In genomic region chr1:214072758-214073157, GRCh38 we compare ENCODE assay signal across 18 cellular contexts.
DNase-seq lines count a peak whose midpoint lies in the region; ATAC-seq and TF ChIP-seq lines count a peak whose summit lies in the region.
"Had no signal": no experiment of that assay in that cellular context is flagged by ENCODE, and none has a peak within 500 bp of the region (broad histone marks: within the 10 kb centered on the region; RNA-seq: fewer than 3 reads in every experiment).

No MANE protein-coding gene starts in this region.

- CTCF ChIA-PET in PC-9 (lab: Charles Lee), result no interaction called here

- H3K9me3 Mint-ChIP-seq in GM23338, result no peaks in the 10 kb centered on the region
- H3K9me3 Mint-ChIP-seq in activated T-helper 2 cell treated with anti-CD3 and anti-CD28 coated beads, Interferon-gamma antibody, Interleukin-2, Interleukin-4, amounts not matched to agents 10 μg/mL and 5 μg/mL and 100 μg/mL, durations not matched to agents 14 hours and 24 hours and 36 hours, result no peaks in the 10 kb centered on the region
- H3K9me3 Mint-ChIP-seq: IgD-negative memory B cell had no signal

- H3K9me2 ChIP-seq in GM23338 (ENCODE audit: insufficient read depth) (no peaks in the 10 kb centered on the region), PC-9 (ENCODE audit: insufficient read depth) (no peaks in the 10 kb centered on the region)

- H3K36me3 Mint-ChIP-seq in GM23338 (ENCODE audit: low read depth), result no peaks in the 10 kb centered on the region
- no peaks in the 10 kb centered on the region for H3K36me3 Mint-ChIP-seq in activated T-helper 2 cell treated with anti-CD3 and anti-CD28 coated beads, Interferon-gamma antibody, Interleukin-2, Interleukin-4, amounts not matched to agents 10 μg/mL and 5 μg/mL and 100 μg/mL, durations not matched to agents 14 hours and 24 hours and 36 hours (ENCODE audit: low read depth)
- H3K36me3 Mint-ChIP-seq: CD4-positive, CD25-positive, alpha-beta regulatory T cell had no signal

- H4K20me1 ChIP-seq in GM23338 (replicated peaks; ENCODE audit: insufficient read depth) (no peaks in the 10 kb centered on the region), PC-9 (ENCODE audit: insufficient read depth) (no peaks in the 10 kb centered on the region)

- H3K4me3 ChIP-seq in GM23338 (no peak overlapping the region), PC-9 (no peak overlapping the region), endocrine pancreas (ENCODE audit: control insufficient read depth, insufficient read depth, low read length) (peak overlapping the region; percentile 24)

- H3K9ac ChIP-seq in endocrine pancreas (ENCODE audit: control insufficient read depth, insufficient read depth, low read length), result no peak overlapping the region

- 0 out of 2 replicates have a peak, but pooled peaks cover 1% of the 10 kb centered on the region for H3K9me3 ChIP-seq in PC-9 (ENCODE audit: insufficient read depth, low read depth)
- no peaks in the 10 kb centered on the region for H3K9me3 ChIP-seq in endocrine pancreas (ENCODE audit: control insufficient read depth, low read length)
- H3K9me3 ChIP-seq: BE2C had no signal

- no peak overlapping the region for H3K27ac Mint-ChIP-seq in GM23338
- H3K27ac Mint-ChIP-seq in activated T-helper 2 cell treated with anti-CD3 and anti-CD28 coated beads, Interferon-gamma antibody, Interleukin-2, Interleukin-4, amounts not matched to agents 10 μg/mL and 5 μg/mL and 100 μg/mL, durations not matched to agents 14 hours and 24 hours and 36 hours, result no peak overlapping the region
- H3K27ac Mint-ChIP-seq: CD4-positive, CD25-positive, alpha-beta regulatory T cell; CD8-positive, alpha-beta memory T cell; IgD-negative memory B cell had no signal

- H3K79me2 ChIP-seq in GM23338 (replicated peaks; ENCODE audit: insufficient read depth), result no peaks in the 10 kb centered on the region
- no peaks in the 10 kb centered on the region for H3K79me2 ChIP-seq in PC-9 (ENCODE audit: low read depth)

- no TSS peak for BruUV-seq in PC-9 (replicated peaks; lab: Mats Ljungman, UMichigan)

- H3K36me3 ChIP-seq in GM23338 (ENCODE audit: insufficient read depth) (no peaks in the 10 kb centered on the region), PC-9 (ENCODE audit: low read depth) (no peaks in the 10 kb centered on the region), endocrine pancreas (ENCODE audit: control insufficient read depth, insufficient read depth, low read length) (no peaks in the 10 kb centered on the region)
- H3K36me3 ChIP-seq: BE2C had no signal

- H3K27me3 Mint-ChIP-seq in GM23338 (ENCODE audit: insufficient read depth, low read depth, poor library complexity), result no peaks in the 10 kb centered on the region
- no peaks in the 10 kb centered on the region for H3K27me3 Mint-ChIP-seq in activated T-helper 2 cell treated with anti-CD3 and anti-CD28 coated beads, Interferon-gamma antibody, Interleukin-2, Interleukin-4, amounts not matched to agents 10 μg/mL and 5 μg/mL and 100 μg/mL, durations not matched to agents 14 hours and 24 hours and 36 hours (ENCODE audit: low read depth)
- H3K27me3 Mint-ChIP-seq: CD4-positive, CD25-positive, alpha-beta regulatory T cell had no signal

- DNase-seq in GM23338 (ENCODE audit: low spot score) (no peak), PC-9 (no peak), GOT3 (lab: John Stamatoyannopoulos, UW) (no peak)
- no peak for DNase-seq in stimulated activated CD4-positive, alpha-beta T cell treated with anti-CD3 and anti-CD28 coated beads, Interleukin-2, amount 100 ng/mL, for 48 hours
- DNase-seq in activated T-helper 2 cell treated with anti-CD3 and anti-CD28 coated beads, Interferon-gamma antibody, Interleukin-2, Interleukin-4, amounts not matched to agents 10 μg/mL and 5 μg/mL and 100 μg/mL, durations not matched to agents 14 hours and 24 hours and 36 hours (ENCODE audit: low spot score), result no peak
- DNase-seq: ACHN; BE2C; C1 segment of cervical spinal cord; CD4-positive, CD25-positive, alpha-beta regulatory T cell; CD8-positive, alpha-beta memory T cell; COR-L47; DMS 273 treated with DMSO at 0.1 percent for 48 hours; GDM1; HCEC 1CT; KG1 had no signal

- H3K4me1 ChIP-seq in GM23338 (ENCODE audit: insufficient read depth) (peaks cover 4% of the 10 kb centered on the region; the same call in 1 of the 2 replicates), PC-9 (replicated peaks; ENCODE audit: insufficient read depth) (no peaks in the 10 kb centered on the region), endocrine pancreas (ENCODE audit: control insufficient read depth, insufficient read depth, low read length) (no peaks in the 10 kb centered on the region)

- H3K4me2 ChIP-seq in GM23338 (no peak overlapping the region), PC-9 (peak overlapping the region; percentile 11; the same call in 1 of the 2 replicates)

- no peaks in the 10 kb centered on the region for H3F3A ChIP-seq in GM23338 (replicated peaks; ENCODE audit: low read depth)
- no peaks in the 10 kb centered on the region for H3F3A ChIP-seq in PC-9 (ENCODE audit: insufficient read depth, low read depth)

- H3K4me3 Mint-ChIP-seq in GM23338, result no peak overlapping the region
- no peak overlapping the region for H3K4me3 Mint-ChIP-seq in activated T-helper 2 cell treated with anti-CD3 and anti-CD28 coated beads, Interferon-gamma antibody, Interleukin-2, Interleukin-4, amounts not matched to agents 10 μg/mL and 5 μg/mL and 100 μg/mL, durations not matched to agents 14 hours and 24 hours and 36 hours (ENCODE audit: low read depth)
- H3K4me3 Mint-ChIP-seq: CD4-positive, CD25-positive, alpha-beta regulatory T cell; CD8-positive, alpha-beta memory T cell; IgD-negative memory B cell had no signal

- ATAC-seq in GM23338, result no peak

- peaks cover 12% of the 10 kb centered on the region; the same call in 2 of the 3 replicates for H3K4me1 Mint-ChIP-seq in GM23338
- no peaks in the 10 kb centered on the region for H3K4me1 Mint-ChIP-seq in activated T-helper 2 cell treated with anti-CD3 and anti-CD28 coated beads, Interferon-gamma antibody, Interleukin-2, Interleukin-4, amounts not matched to agents 10 μg/mL and 5 μg/mL and 100 μg/mL, durations not matched to agents 14 hours and 24 hours and 36 hours (ENCODE audit: low read depth)
- H3K4me1 Mint-ChIP-seq: CD8-positive, alpha-beta memory T cell; IgD-negative memory B cell had no signal

- H2AFZ ChIP-seq in GM23338, result peak overlapping the region; percentile 64; the same call in 1 of the 2 replicates
- H2AFZ ChIP-seq in PC-9, result 0 out of 2 replicates have a peak overlapping the region, but pooled peaks have one; percentile 44

- intact Hi-C loops in PC-9 (cut with micrococcal nuclease; ENCODE audit: unreplicated experiment), result no loop called here
- intact Hi-C loops in activated T-helper 2 cell treated with anti-CD3 and anti-CD28 coated beads, Interferon-gamma antibody, Interleukin-2, Interleukin-4, amounts not matched to agents 10 μg/mL and 5 μg/mL and 100 μg/mL, durations not matched to agents 14 hours and 24 hours and 36 hours (cut with micrococcal nuclease), result no loop called here

- H3K27me3 ChIP-seq in GM23338 (ENCODE audit: insufficient read depth) (no peaks in the 10 kb centered on the region), PC-9 (ENCODE audit: insufficient read depth, low read depth) (no peaks in the 10 kb centered on the region), endocrine pancreas (ENCODE audit: control insufficient read depth, insufficient read depth, low read length) (no peaks in the 10 kb centered on the region)
- H3K27me3 ChIP-seq: BE2C had no signal

- H3K27ac ChIP-seq in GM23338 (ENCODE audit: low read depth) (no peak overlapping the region), PC-9 (no peak overlapping the region)
- H3K27ac ChIP-seq: HL-60 had no signal

- POLR2A ChIA-PET in PC-9 (lab: Charles Lee; ENCODE audit: unreplicated experiment), result no interaction called here

- no peak for TF ChIP-seq CTCF in GM23338 (conservative IDR thresholded peaks at IDR 0.05; ENCODE audit: low read depth in 2 of 2)
- no peak for TF ChIP-seq CTCF in PC-9 (conservative IDR thresholded peaks at IDR 0.05)

TF ChIP-seq in GM23338, 12 proteins besides CTCF, POLR2A, EP300 and RAD21 (continues in another document):
- TF ChIP-seq REST (IDR thresholded peaks at IDR 0.05; ENCODE audit: unreplicated experiment), result no peak
- no peak for TF ChIP-seq EZH2 (IDR thresholded peaks at IDR 0.05; ENCODE audit: low read depth, unreplicated experiment)
- no peak for TF ChIP-seq JUNB (IDR thresholded peaks at IDR 0.05; ENCODE audit: unreplicated experiment)
